ENCODE assay signal across 8 cellular contexts in genomic region chr2:171893824-171894611, GRCh38. TPM values are rescaled to one million over a fixed set of nuclear protein-coding genes. Genes with fewer than 3 reads are reported as not detected.
DNase-seq lines count a peak whose midpoint lies in the region; ATAC-seq, FAIRE-seq and TF ChIP-seq lines count a peak whose summit lies in the region.

TSS of gene SLC25A12 (minus strand) at chr2:171894244. CDS start at chr2:171894214, 30 bp downstream.

- no peaks in the 10 kb centered on the region for H3K9me3 Mint-ChIP-seq in HFFc6
- H3K9me3 Mint-ChIP-seq in activated naive CD8-positive, alpha-beta T cell treated with anti-CD3 and anti-CD28 coated beads, Interleukin-2, amount 10 ng/mL, durations not matched to agents 7 days and 5 days: no peaks in the 10 kb centered on the region

- TF ChIP-seq CTCF in GM10248 (IDR thresholded peaks at IDR 0.05; ENCODE audit: control extremely low read depth, extremely low read depth, low read depth, missing control alignments) (no peak), HFFc6 (IDR thresholded peaks at IDR 0.05) (no peak), NB4 (IDR thresholded peaks at IDR 0.05; ENCODE audit: low read depth, low read length) (no peak), pancreas (IDR thresholded peaks at IDR 0.05) (no peak)

- peak within 1 kb of the TSS; percentile 76 for H3K4me3 ChIP-seq in NB4 (ENCODE audit: low read depth, low read length)
- peak within 1 kb of the TSS; percentile 51 to 76 (median 61) for H3K4me3 ChIP-seq in pancreas
- H3K4me3 ChIP-seq in thymus (ENCODE audit: low read length): peak within 1 kb of the TSS; percentile 57

- H3K36me3 ChIP-seq in pancreas: no peaks in the 10 kb centered on the region
- no peaks in the 10 kb centered on the region for H3K36me3 ChIP-seq in thymus (ENCODE audit: control insufficient read depth, insufficient read depth)

- no peak for FAIRE-seq in pancreas (lab: Jason Lieb, UNC)

- H3K27ac Mint-ChIP-seq in HFFc6: peak within 1 kb of the TSS; percentile 77
- H3K27ac Mint-ChIP-seq in activated naive CD8-positive, alpha-beta T cell treated with anti-CD3 and anti-CD28 coated beads, Interleukin-2, amount 10 ng/mL, durations not matched to agents 7 days and 5 days: peak within 1 kb of the TSS; percentile 92

- POLR2A ChIA-PET in GM10248 (lab: Yijun Ruan, JAX): interaction anchor here (0.5 to 1.0 kb wide), 3 partner anchors 28 to 189 kb away, joined by 3 to 4 read pairs (median 3); partner anchors contain the start of gene HAT1
- POLR2A ChIA-PET in activated naive CD8-positive, alpha-beta T cell treated with anti-CD3 and anti-CD28 coated beads, Interleukin-2, amount 10 ng/mL, durations not matched to agents 7 days and 5 days (lab: Charles Lee): interaction anchor here (0.6 to 2.2 kb wide), 6 partner anchors 11 to 578 kb away, joined by 3 to 20 read pairs (median 4); partner anchors contain the start of gene HAT1

- H3K36me3 Mint-ChIP-seq in HFFc6 (ENCODE audit: low read depth): 0 out of 2 replicates have a peak, but pooled peaks cover 6% of the 10 kb centered on the region
- peaks cover 21% of the 10 kb centered on the region for H3K36me3 Mint-ChIP-seq in activated naive CD8-positive, alpha-beta T cell treated with anti-CD3 and anti-CD28 coated beads, Interleukin-2, amount 10 ng/mL, durations not matched to agents 7 days and 5 days

- H3K4me3 Mint-ChIP-seq in HFFc6: peak within 1 kb of the TSS; percentile 94
- H3K4me3 Mint-ChIP-seq in activated naive CD8-positive, alpha-beta T cell treated with anti-CD3 and anti-CD28 coated beads, Interleukin-2, amount 10 ng/mL, durations not matched to agents 7 days and 5 days: peak within 1 kb of the TSS; percentile 95

- 0 to 1% methylated on average over 49 to 63 of the region's 63 CpGs for WGBS in pancreas, 2 donors
- WGBS in thymus: under 1% methylated on average over 63 of the region's 63 CpGs

- H3K4me1 ChIP-seq in pancreas (peaks cover 5 to 18% (median 15%) of the 10 kb centered on the region in 3 donors), thymus (ENCODE audit: control insufficient read depth, insufficient read depth, low read length) (peaks cover 2% of the 10 kb centered on the region)

- DNase-seq in GM10248 (ENCODE audit: extremely low spot score) (peak; percentile 94), HFFc6 (peak; percentile 52), NB4 (ENCODE audit: low read depth) (peak; percentile 94), SW 1271 (lab: John Stamatoyannopoulos, UW) (peak; percentile 20 to 78), Right ventricle myocardium superior (peak; percentile 92), pancreas (peak; percentile 69 to 90 (median 74))
- peak; percentile 87 for DNase-seq in activated naive CD8-positive, alpha-beta T cell treated with anti-CD3 and anti-CD28 coated beads, Interleukin-2, amount 10 ng/mL, durations not matched to agents 7 days and 5 days

- CTCF ChIA-PET in GM10248 (lab: Yijun Ruan, JAX): interaction anchor here (1.1 to 2.3 kb wide), 6 partner anchors 9 to 190 kb away, joined by 3 to 14 read pairs (median 5); partner anchors contain the start of gene HAT1

- H3K27me3 Mint-ChIP-seq in HFFc6 (ENCODE audit: insufficient read depth): no peaks in the 10 kb centered on the region
- peaks cover 1% of the 10 kb centered on the region for H3K27me3 Mint-ChIP-seq in activated naive CD8-positive, alpha-beta T cell treated with anti-CD3 and anti-CD28 coated beads, Interleukin-2, amount 10 ng/mL, durations not matched to agents 7 days and 5 days

- H3K27me3 ChIP-seq in pancreas (no peaks in the 10 kb centered on the region), thymus (ENCODE audit: control insufficient read depth, insufficient read depth) (no peaks in the 10 kb centered on the region)

- no peak for TF ChIP-seq POLR2A in NB4 (IDR thresholded peaks at IDR 0.05; ENCODE audit: extremely low read depth, insufficient read length)

- intact Hi-C loops in Right ventricle myocardium superior (cut with DNase I): no loop called here
- intact Hi-C loops in pancreas (cut with DNase I): no loop called here

- peak within 1 kb of the TSS in 2 of 4 donors; percentile 12 to 75 for H3K27ac ChIP-seq in pancreas
- peak within 1 kb of the TSS; percentile 87 for H3K27ac ChIP-seq in thymus (ENCODE audit: low read depth)

- H3K4me1 Mint-ChIP-seq in HFFc6 (ENCODE audit: low read depth): peaks cover 43% of the 10 kb centered on the region
- peaks cover 27% of the 10 kb centered on the region for H3K4me1 Mint-ChIP-seq in activated naive CD8-positive, alpha-beta T cell treated with anti-CD3 and anti-CD28 coated beads, Interleukin-2, amount 10 ng/mL, durations not matched to agents 7 days and 5 days

- ATAC-seq in activated naive CD8-positive, alpha-beta T cell treated with anti-CD3 and anti-CD28 coated beads, Interleukin-2, amount 10 ng/mL, durations not matched to agents 7 days and 5 days (ENCODE audit: low read depth): peak; percentile 97
- peak; percentile 98 for ATAC-seq in Right ventricle myocardium superior (ENCODE audit: poor library complexity)
- ATAC-seq in pancreas: peak; percentile 96 to 99 (median 99)

- H3K9me3 ChIP-seq in pancreas: no peaks in the 10 kb centered on the region
- no peaks in the 10 kb centered on the region for H3K9me3 ChIP-seq in thymus (ENCODE audit: control insufficient read depth)

RNA-seq across cellular contexts. Expression of gene SLC25A12, which starts in this region (rescaled TPM):
- 10 to 100 TPM; 16.8 to 20.9 (median 19.4) TPM for total RNA-seq in HFFc6 (2021; fragmentation: NEBNext Ultra II Directional; extraction: Animal tissue kit (Norgen Biotek cat#: 25700))
- 10 to 100 TPM; 25.1 to 27.5 TPM for total RNA-seq in activated naive CD8-positive, alpha-beta T cell treated with anti-CD3 and anti-CD28 coated beads, Interleukin-2, amount 10 ng/mL, durations not matched to agents 7 days and 5 days
- total RNA-seq in Right ventricle myocardium superior: 107 TPM
- total RNA-seq in pancreas: 1 to 10 TPM; 1.7 to 4.3 (median 3.0) TPM
- 1 to 10 TPM; 2.8 to 8.9 TPM for polyA plus RNA-seq in pancreas
- 26.9 TPM for polyA plus RNA-seq in thymus
